Comparison of ENCODE assay signal across 9 cellular contexts in the genomic region with DNA sequence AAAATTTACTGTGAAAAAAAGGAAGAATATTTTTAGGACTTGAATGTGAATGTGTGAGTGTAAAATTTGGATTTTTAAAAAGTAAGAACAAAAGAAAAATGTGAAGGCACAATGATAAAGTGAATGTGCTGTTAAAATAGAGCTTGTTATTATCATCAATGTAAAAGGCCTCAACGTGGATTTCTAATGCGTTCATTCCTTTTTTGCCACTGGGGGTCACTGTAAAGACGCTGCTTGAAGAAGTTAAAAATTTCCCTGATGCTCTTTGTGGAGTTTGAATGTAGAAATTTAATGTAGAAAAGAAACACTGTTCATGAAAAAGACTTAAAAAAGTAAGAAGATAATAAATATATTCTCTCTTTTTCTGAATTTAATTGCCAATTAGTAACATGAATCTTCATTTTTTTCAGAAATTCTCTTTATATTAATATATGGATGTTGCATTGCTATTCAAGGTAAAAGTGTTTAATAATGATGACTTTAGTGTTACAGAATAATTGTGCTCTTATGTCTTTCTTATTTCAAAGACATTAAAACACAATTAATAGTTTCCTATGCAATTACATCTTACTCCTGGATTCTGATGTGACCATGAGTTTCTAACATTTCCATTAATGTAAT.
DNase-seq lines count a peak whose midpoint lies in the region; ATAC-seq, FAIRE-seq and TF ChIP-seq lines count a peak whose summit lies in the region.
"Had no signal": no experiment of that assay in that cellular context is flagged by ENCODE, and none has a peak within 500 bp of the region (broad histone marks: within the 10 kb centered on the region; RNA-seq: fewer than 3 reads in every experiment).

No MANE protein-coding gene starts in this region.

- H3K9me3 Mint-ChIP-seq in activated T-cell treated with anti-CD3 and anti-CD28 coated beads, Interleukin-2, amount 50 U/mL, for 24 hours, result no peaks in the 10 kb centered on the region

- DNase-seq in activated T-cell treated with anti-CD3 and anti-CD28 coated beads for 1 hour (ENCODE audit: low read depth), result peak; percentile 4
- no peak for DNase-seq in activated T-cell treated with anti-CD3 and anti-CD28 coated beads, Interleukin-2, amount 50 U/mL, for 24 hours
- DNase-seq in HEK293T (ENCODE audit: extremely low spot score), result peak; percentile 36
- DNase-seq in RWPE1 (ENCODE audit: low spot score), result peak; percentile 42
- DNase-seq in effector CD8-positive, alpha-beta T cell (lab: John Stamatoyannopoulos, UW), result no peak
- no peak for DNase-seq in gastrocnemius medialis

- H3K4me1 ChIP-seq in gastrocnemius medialis, result no peaks in the 10 kb centered on the region

- POLR2A ChIA-PET in HEK293T (lab: Yijun Ruan, JAX) (no interaction called here), RWPE1 (lab: Yijun Ruan, JAX; ENCODE audit: low non-redundant PET) (no interaction called here)

- in situ Hi-C loops in gastrocnemius medialis (cut with MboI; ENCODE audit: low sequenced_read_pairs in 4 of 4), result loop anchor here in 2 of 4 donors (25.0 kb wide), 1 partner anchor 409 kb away; the partner anchor contains the start of gene C1orf105 (in 2 of the 2)

- TF ChIP-seq POLR2A in gastrocnemius medialis (IDR thresholded peaks at IDR 0.05), result no peak

- H3K9ac ChIP-seq in neural cell (ENCODE audit: low read length), result no peak overlapping the region

- H4K20me1 ChIP-seq in neural cell (ENCODE audit: insufficient read depth), result no peaks in the 10 kb centered on the region

- CTCF ChIA-PET in HEK293T (lab: Yijun Ruan, JAX) (interaction anchor here (0.6 to 1.2 kb wide), 13 partner anchors 11 to 448 kb away, joined by 3 to 6 read pairs (median 3); no protein-coding TSS in a partner anchor), RWPE1 (lab: Yijun Ruan, JAX) (interaction anchor here (0.7 to 1.5 kb wide), 18 partner anchors 8 to 1408 kb away, joined by 3 to 7 read pairs (median 4); no protein-coding TSS in a partner anchor)

- H3K27ac Mint-ChIP-seq in activated T-cell treated with anti-CD3 and anti-CD28 coated beads, Interleukin-2, amount 50 U/mL, for 24 hours, result no peak overlapping the region

- H3K9me2 ChIP-seq in neural cell (ENCODE audit: insufficient read depth, low read length), result no peaks in the 10 kb centered on the region

- H3K36me3 ChIP-seq in neural cell (ENCODE audit: insufficient read depth, low read length) (no peaks in the 10 kb centered on the region), gastrocnemius medialis (no peaks in the 10 kb centered on the region)

- H3K27ac ChIP-seq in RWPE1 (no peak overlapping the region), neural cell (ENCODE audit: low read length) (no peak overlapping the region), gastrocnemius medialis (no peak overlapping the region)
- H3K27ac ChIP-seq: epithelial cell of prostate had no signal

- TF ChIP-seq RAD21 in neural cell (conservative IDR thresholded peaks at IDR 0.05), result peak; percentile 67

- H3K27me3 ChIP-seq in neural cell (ENCODE audit: insufficient read depth, low read depth, low read length) (no peaks in the 10 kb centered on the region), gastrocnemius medialis (no peaks in the 10 kb centered on the region)

- intact Hi-C loops in gastrocnemius medialis (cut with DNase I; ENCODE audit: low total_unique reads), result loop anchor here (10.0 kb wide), 1 partner anchor 402 kb away; no protein-coding TSS in a partner anchor

- no peaks in the 10 kb centered on the region for H3K4me1 Mint-ChIP-seq in activated T-cell treated with anti-CD3 and anti-CD28 coated beads, Interleukin-2, amount 50 U/mL, for 24 hours (ENCODE audit: low read depth)

- H3K36me3 Mint-ChIP-seq in activated T-cell treated with anti-CD3 and anti-CD28 coated beads, Interleukin-2, amount 50 U/mL, for 24 hours (ENCODE audit: low read depth), result no peaks in the 10 kb centered on the region

- peak; percentile 78 for TF ChIP-seq CTCF in RWPE1 (conservative IDR thresholded peaks at IDR 0.05; ENCODE audit: low read depth)
- TF ChIP-seq CTCF in neural cell (IDR thresholded peaks at IDR 0.05; ENCODE audit: poor library complexity, severe bottlenecking), result peak; percentile 66
- TF ChIP-seq CTCF in gastrocnemius medialis (IDR thresholded peaks at IDR 0.05 in 4 of 5, conservative IDR thresholded peaks at IDR 0.05 in 1 of 5), result peak in 2 of 5 experiments; percentile 46 to 50

- H3F3A ChIP-seq in neural cell (ENCODE audit: insufficient read depth, low read length, poor library complexity, severe bottlenecking), result no peaks in the 10 kb centered on the region

- H3K4me2 ChIP-seq in neural cell (ENCODE audit: low read length), result no peak overlapping the region

- ATAC-seq in gastrocnemius medialis, result no peak

- H3K9me3 ChIP-seq in neural cell (ENCODE audit: low read length) (no peaks in the 10 kb centered on the region), gastrocnemius medialis (no peaks in the 10 kb centered on the region)

- no peak overlapping the region for H3K4me3 Mint-ChIP-seq in activated T-cell treated with anti-CD3 and anti-CD28 coated beads, Interleukin-2, amount 50 U/mL, for 24 hours

- H2AFZ ChIP-seq in neural cell (ENCODE audit: low read depth, low read length), result no peak overlapping the region

- no peaks in the 10 kb centered on the region for H3K27me3 Mint-ChIP-seq in activated T-cell treated with anti-CD3 and anti-CD28 coated beads, Interleukin-2, amount 50 U/mL, for 24 hours

- FAIRE-seq in endometrium (lab: Jason Lieb, UNC), result peak; percentile 96

- no peaks in the 10 kb centered on the region for H3K79me2 ChIP-seq in neural cell (replicated peaks; ENCODE audit: insufficient read depth, low read length)

- H3K4me3 ChIP-seq in neural cell (ENCODE audit: low read length) (no peak overlapping the region), gastrocnemius medialis (no peak overlapping the region)

- TF ChIP-seq EP300 in neural cell (conservative IDR thresholded peaks at IDR 0.05; ENCODE audit: poor library complexity, severe bottlenecking), result no peak

TF ChIP-seq in HEK293T, 16 proteins besides CTCF, POLR2A, EP300 and RAD21:
- TF ChIP-seq FOXM1 (IDR thresholded peaks at IDR 0.05; ENCODE audit: borderline replicate concordance) (no peak), PKNOX1 (IDR thresholded peaks at IDR 0.05) (no peak), ZNF384 (IDR thresholded peaks at IDR 0.05) (no peak)
TF ChIP-seq in HEK293T: peak in this region for 0.

TF ChIP-seq in neural cell, 6 proteins besides CTCF, POLR2A, EP300 and RAD21:
- no peak for TF ChIP-seq EZH2 (IDR thresholded peaks at IDR 0.05; ENCODE audit: borderline replicate concordance, insufficient read depth, low read length, poor library complexity, severe bottlenecking)
- peak; percentile 57 for TF ChIP-seq SMC3 (conservative IDR thresholded peaks at IDR 0.05; ENCODE audit: poor library complexity)

Comparison
In these comparisons a context has a peak if more than half of its experiments do, and no peak if none do; other contexts are left out.
1. DNase-seq: peak in activated T-cell treated with anti-CD3 and anti-CD28 coated beads for 1 hour (single experiment), HEK293T (single experiment) and RWPE1 (single experiment); none in activated T-cell treated with anti-CD3 and anti-CD28 coated beads, Interleukin-2, amount 50 U/mL, for 24 hours (single experiment), effector CD8-positive, alpha-beta T cell (single experiment) and gastrocnemius medialis (0 of 2).